ENCODE assay signal across 8 cellular contexts in genomic region chr5:55534436-55535198, GRCh38.
DNase-seq lines count a peak whose midpoint lies in the region; ATAC-seq and TF ChIP-seq lines count a peak whose summit lies in the region.

Gene PLPP1, minus strand, starts transcription at chr5:55534964. Its CDS starts 335 bp downstream, at chr5:55534629.

- peak within 1 kb of the TSS; percentile 79 for H3K27ac Mint-ChIP-seq in central memory CD8-positive, alpha-beta T cell (ENCODE audit: low read depth)

- no peaks in the 10 kb centered on the region for H3K36me3 ChIP-seq in ACC112 (ENCODE audit: insufficient read depth, low read length)

- H3K9me3 Mint-ChIP-seq in central memory CD8-positive, alpha-beta T cell: no peaks in the 10 kb centered on the region

- peak within 1 kb of the TSS; percentile 90 for H3K27ac ChIP-seq in ACC112 (ENCODE audit: low read depth, low read length)

- H3K4me1 Mint-ChIP-seq in central memory CD8-positive, alpha-beta T cell: peaks cover 23% of the 10 kb centered on the region

- H3K27me3 Mint-ChIP-seq in central memory CD8-positive, alpha-beta T cell: no peaks in the 10 kb centered on the region

- TF ChIP-seq POLR2A in GM18526 (IDR thresholded peaks at IDR 0.05; ENCODE audit: extremely low read depth, insufficient read length): peak; percentile 28

- H3K4me3 Mint-ChIP-seq in central memory CD8-positive, alpha-beta T cell: peak within 1 kb of the TSS; percentile 89

- H3K36me3 Mint-ChIP-seq in central memory CD8-positive, alpha-beta T cell (ENCODE audit: insufficient read depth): peaks cover 4% of the 10 kb centered on the region

- peak within 1 kb of the TSS; percentile 90 for H2AFZ ChIP-seq in ACC112 (ENCODE audit: low read length, unreplicated experiment)

- peak within 1 kb of the TSS; percentile 85 for H3K4me3 ChIP-seq in ACC112 (ENCODE audit: low read depth, low read length)

- H3K4me1 ChIP-seq in ACC112 (ENCODE audit: control insufficient read depth, insufficient read depth, low read length, unreplicated experiment): peaks cover 18% of the 10 kb centered on the region

- H3K79me2 ChIP-seq in ACC112 (ENCODE audit: control insufficient read depth, insufficient read depth, low read length, unreplicated experiment): peaks cover 37% of the 10 kb centered on the region

- peak; percentile 74 for ATAC-seq in HG03064 (IDR thresholded peaks at IDR 0.05; ENCODE audit: low read depth, unreplicated experiment)
- ATAC-seq in activated CD4-positive, CD25-positive, alpha-beta regulatory T cell treated with anti-CD3 and anti-CD28 coated beads, Interleukin-2, amount 50 U/mL, for 24 hours: peak; percentile 84 to 89
- peak; percentile 83 for ATAC-seq in central memory CD8-positive, alpha-beta T cell (replicated peaks; ENCODE audit: extremely low read depth, poor library complexity, severe bottlenecking)

- no peaks in the 10 kb centered on the region for H3K27me3 ChIP-seq in ACC112 (ENCODE audit: insufficient read depth, low read length)

- DNase-seq in NCI-H2196 treated with DMSO at 0.1 percent for 48 hours (lab: John Stamatoyannopoulos, UW; ENCODE audit: unreplicated experiment): peak; percentile 52
- DNase-seq in central memory CD8-positive, alpha-beta T cell (ENCODE audit: low spot score in 2 of 2): peak; percentile 69 to 70
- peak; percentile 95 for DNase-seq in islet precursor cell
- peak; percentile 53 to 81 (median 73) for DNase-seq in stimulated activated CD4-positive, alpha-beta T cell treated with anti-CD3 and anti-CD28 coated beads, Interleukin-12 subunit alpha, Interleukin-12 subunit beta, amount 100 ng/mL, for 48 hours (ENCODE audit: low read depth in 2 of 3, low spot score in 1 of 3)

Comparison
In these comparisons a context has a peak if more than half of its experiments do, and no peak if none do; other contexts are left out.
1. Peak in every context shown above with its lines: DNase-seq, ATAC-seq, H3K4me3 ChIP-seq and H3K27ac ChIP-seq.